Comparison of ENCODE assay signal across 15 cellular contexts in genomic region chr18:24868331-24868730, GRCh38.
DNase-seq lines count a peak whose midpoint lies in the region; ATAC-seq and TF ChIP-seq lines count a peak whose summit lies in the region.
"Had no signal": no experiment of that assay in that cellular context is flagged by ENCODE, and none has a peak within 500 bp of the region (broad histone marks: within the 10 kb centered on the region; RNA-seq: fewer than 3 reads in every experiment).

No MANE protein-coding gene starts in this region.

- no peaks in the 10 kb centered on the region for H3K4me1 Mint-ChIP-seq in CD8-positive, alpha-beta memory T cell
- peaks cover 9% of the 10 kb centered on the region; the same call in 1 of the 2 replicates for H3K4me1 Mint-ChIP-seq in HFFc6 (ENCODE audit: low read depth)

- H3K4me1 ChIP-seq in adipocyte (ENCODE audit: control insufficient read depth, insufficient read depth, low read length), result peaks cover 10% of the 10 kb centered on the region
- no peaks in the 10 kb centered on the region for H3K4me1 ChIP-seq in CD8-positive, alpha-beta memory T cell (ENCODE audit: insufficient read depth, low read length)

- no peaks in the 10 kb centered on the region for H3K27me3 ChIP-seq in adipocyte (replicated peaks; ENCODE audit: control insufficient read depth, insufficient read depth, low read length)
- no peaks in the 10 kb centered on the region for H3K27me3 ChIP-seq in CD8-positive, alpha-beta memory T cell (ENCODE audit: insufficient read depth, low read length, poor library complexity, severe bottlenecking)

- no peak overlapping the region for H3K27ac Mint-ChIP-seq in CD8-positive, alpha-beta memory T cell
- H3K27ac Mint-ChIP-seq in HFFc6, result no peak overlapping the region
- H3K27ac Mint-ChIP-seq: CD4-positive, alpha-beta T cell; GM23338 had no signal

- no peaks in the 10 kb centered on the region for H3K36me3 ChIP-seq in adipocyte (ENCODE audit: control insufficient read depth, insufficient read depth, low read length, severe bottlenecking)
- H3K36me3 ChIP-seq in CD8-positive, alpha-beta memory T cell (ENCODE audit: insufficient read depth, low read length), result no peaks in the 10 kb centered on the region

- H3K9me3 Mint-ChIP-seq in CD8-positive, alpha-beta memory T cell, result peaks cover 0 to 3% (median 0%) of the 10 kb centered on the region in 5 donors
- peaks cover 12% of the 10 kb centered on the region; the same call in 1 of the 2 replicates for H3K9me3 Mint-ChIP-seq in HFFc6
- H3K9me3 Mint-ChIP-seq: CD4-positive, alpha-beta T cell; GM23338 had no signal

- no peak for ATAC-seq in HG02840 (IDR thresholded peaks at IDR 0.05; ENCODE audit: low FRiP score, unreplicated experiment)
- ATAC-seq: GM23338, K562 had no signal

- in situ Hi-C loops in ACHN (cut with HindIII; ENCODE audit: low pct_ligation_motif_present, low pct_unique_long_range_greater_than_20kb, low sequenced_read_pairs), result no loop called here

- H3K27ac ChIP-seq in CD8-positive, alpha-beta memory T cell (ENCODE audit: low read depth, low read length), result no peak overlapping the region
- H3K27ac ChIP-seq: C4-2B had no signal

- POLR2A ChIA-PET in CD8-positive, alpha-beta memory T cell (lab: Charles Lee), result no interaction called here

- no peaks in the 10 kb centered on the region for H3K36me3 Mint-ChIP-seq in CD8-positive, alpha-beta memory T cell
- H3K36me3 Mint-ChIP-seq in HFFc6 (ENCODE audit: low read depth), result no peaks in the 10 kb centered on the region

- H3K9ac ChIP-seq in adipocyte (ENCODE audit: low read length), result no peak overlapping the region

- H3K4me3 Mint-ChIP-seq in CD8-positive, alpha-beta memory T cell, result no peak overlapping the region
- no peak overlapping the region for H3K4me3 Mint-ChIP-seq in HFFc6
- H3K4me3 Mint-ChIP-seq: CD4-positive, alpha-beta T cell; GM23338 had no signal

- H3K9me3 ChIP-seq in adipocyte (ENCODE audit: control insufficient read depth, low read length), result no peaks in the 10 kb centered on the region
- no peaks in the 10 kb centered on the region for H3K9me3 ChIP-seq in CD8-positive, alpha-beta memory T cell (ENCODE audit: low read length)

- peak; percentile 20 for DNase-seq in AG10803 (ENCODE audit: low read depth)
- no peak for DNase-seq in adipocyte (ENCODE audit: low read depth)
- DNase-seq in fibroblast of villous mesenchyme (ENCODE audit: low read depth), result peak; percentile 57
- no peak for DNase-seq in CD8-positive, alpha-beta memory T cell
- no peak for DNase-seq in HFFc6
- DNase-seq in ACHN, result no peak
- DNase-seq: AML-193; CD4-positive, alpha-beta T cell; DMS153; DMS79; GDM1 had no signal

- no peak for TF ChIP-seq CTCF in AG10803 (conservative IDR thresholded peaks at IDR 0.05; ENCODE audit: low read length)
- TF ChIP-seq CTCF in fibroblast of villous mesenchyme (IDR thresholded peaks at IDR 0.05; ENCODE audit: insufficient read depth, low read depth, low read length), result no peak
- TF ChIP-seq CTCF in HFFc6 (IDR thresholded peaks at IDR 0.05), result no peak

- CTCF ChIA-PET in CD8-positive, alpha-beta memory T cell (lab: Charles Lee), result no interaction called here

- peaks cover 2 to 4% of the 10 kb centered on the region in 2 donors for H3K27me3 Mint-ChIP-seq in CD8-positive, alpha-beta memory T cell
- peaks cover 9% of the 10 kb centered on the region; the same call in 1 of the 2 replicates for H3K27me3 Mint-ChIP-seq in HFFc6 (ENCODE audit: insufficient read depth)

- no peak overlapping the region for H3K4me3 ChIP-seq in AG10803 (ENCODE audit: low read length)
- peak overlapping the region; percentile 55 for H3K4me3 ChIP-seq in adipocyte (ENCODE audit: low read length)
- no peak overlapping the region for H3K4me3 ChIP-seq in fibroblast of villous mesenchyme (ENCODE audit: low read depth, low read length)
- no peak overlapping the region for H3K4me3 ChIP-seq in CD8-positive, alpha-beta memory T cell (ENCODE audit: low read length)
- H3K4me3 ChIP-seq: GM23338, K562 had no signal

Comparison
In these comparisons a context has a peak if more than half of its experiments do, and no peak if none do; other contexts are left out.
1. DNase-seq: peak in AG10803 (single experiment) and fibroblast of villous mesenchyme (single experiment); none in adipocyte (single experiment), CD8-positive, alpha-beta memory T cell (0 of 5), HFFc6 (single experiment) and ACHN (single experiment).